ENCODE assay signal across 10 cellular contexts in genomic region chr13:45046445-45046844, GRCh38. TPM values are rescaled to one million over a fixed set of nuclear protein-coding genes. Genes with fewer than 3 reads are reported as not detected.
DNase-seq lines count a peak whose midpoint lies in the region; ATAC-seq and TF ChIP-seq lines count a peak whose summit lies in the region.
"Had no signal": no experiment of that assay in that cellular context is flagged by ENCODE, and none has a peak within 500 bp of the region (broad histone marks: within the 10 kb centered on the region; RNA-seq: fewer than 3 reads in every experiment).

No MANE protein-coding gene starts in this region.

- WGBS in suprapubic skin: 75% methylated on average over 4 of the region's 4 CpGs

- H3K27ac ChIP-seq in suprapubic skin: no peak overlapping the region

- peaks cover 13% of the 10 kb centered on the region for H3K4me1 Mint-ChIP-seq in activated naive CD4-positive, alpha-beta T cell treated with anti-CD3 and anti-CD28 coated beads, Interleukin-2, amount 50 U/mL, for 24 hours
- peaks cover 15% of the 10 kb centered on the region for H3K4me1 Mint-ChIP-seq in activated naive CD8-positive, alpha-beta T cell treated with anti-CD3 and anti-CD28 coated beads, Interleukin-2, amount 10 ng/mL, durations not matched to agents 7 days and 5 days

- no peaks in the 10 kb centered on the region for H3K27me3 ChIP-seq in suprapubic skin

- peak overlapping the region; percentile 42 for H3K4me3 ChIP-seq in suprapubic skin
- H3K4me3 ChIP-seq: lung had no signal

- no peak for TF ChIP-seq POLR2A in suprapubic skin (IDR thresholded peaks at IDR 0.05)

- TF ChIP-seq CTCF in suprapubic skin (IDR thresholded peaks at IDR 0.05): no peak

- no peak overlapping the region for H3K27ac Mint-ChIP-seq in activated naive CD4-positive, alpha-beta T cell treated with anti-CD3 and anti-CD28 coated beads, Interleukin-2, amount 50 U/mL, for 24 hours
- no peak overlapping the region for H3K27ac Mint-ChIP-seq in activated naive CD8-positive, alpha-beta T cell treated with anti-CD3 and anti-CD28 coated beads, Interleukin-2, amount 10 ng/mL, durations not matched to agents 7 days and 5 days

- H3K4me1 ChIP-seq in suprapubic skin: peaks cover 12% of the 10 kb centered on the region

- ATAC-seq in activated naive CD8-positive, alpha-beta T cell treated with anti-CD3 and anti-CD28 coated beads, Interleukin-2, amount 10 ng/mL, durations not matched to agents 7 days and 5 days (ENCODE audit: low read depth): no peak
- ATAC-seq in left lobe of liver (peak; percentile 32), GM21528 (IDR thresholded peaks at IDR 0.05; ENCODE audit: low FRiP score, unreplicated experiment) (no peak)

- no peaks in the 10 kb centered on the region for H3K36me3 Mint-ChIP-seq in activated naive CD4-positive, alpha-beta T cell treated with anti-CD3 and anti-CD28 coated beads, Interleukin-2, amount 50 U/mL, for 24 hours
- no peaks in the 10 kb centered on the region for H3K36me3 Mint-ChIP-seq in activated naive CD8-positive, alpha-beta T cell treated with anti-CD3 and anti-CD28 coated beads, Interleukin-2, amount 10 ng/mL, durations not matched to agents 7 days and 5 days

- H3K36me3 ChIP-seq in suprapubic skin: no peaks in the 10 kb centered on the region

- H3K9me3 ChIP-seq in suprapubic skin: no peaks in the 10 kb centered on the region

- DNase-seq in activated naive CD4-positive, alpha-beta T cell (lab: John Stamatoyannopoulos, UW): no peak
- DNase-seq in activated naive CD8-positive, alpha-beta T cell treated with anti-CD3 and anti-CD28 coated beads, Interleukin-2, amount 10 ng/mL, durations not matched to agents 7 days and 5 days: no peak
- no peak for DNase-seq in left lobe of liver (ENCODE audit: low spot score)
- DNase-seq in suprapubic skin (ENCODE audit: low spot score in 2 of 2): no peak
- DNase-seq in KG1 (lab: John Stamatoyannopoulos, UW): no peak
- no peak for DNase-seq in RKO (ENCODE audit: low spot score)
- DNase-seq: T-helper 9 cell had no signal

- H3K9me3 Mint-ChIP-seq in activated naive CD4-positive, alpha-beta T cell treated with anti-CD3 and anti-CD28 coated beads, Interleukin-2, amount 50 U/mL, for 24 hours: no peaks in the 10 kb centered on the region
- H3K9me3 Mint-ChIP-seq in activated naive CD8-positive, alpha-beta T cell treated with anti-CD3 and anti-CD28 coated beads, Interleukin-2, amount 10 ng/mL, durations not matched to agents 7 days and 5 days: no peaks in the 10 kb centered on the region

- H3K4me3 Mint-ChIP-seq in activated naive CD4-positive, alpha-beta T cell treated with anti-CD3 and anti-CD28 coated beads, Interleukin-2, amount 50 U/mL, for 24 hours: peak overlapping the region; percentile 81
- H3K4me3 Mint-ChIP-seq in activated naive CD8-positive, alpha-beta T cell treated with anti-CD3 and anti-CD28 coated beads, Interleukin-2, amount 10 ng/mL, durations not matched to agents 7 days and 5 days: peak overlapping the region; percentile 82

- peaks cover 6% of the 10 kb centered on the region for H3K27me3 Mint-ChIP-seq in activated naive CD4-positive, alpha-beta T cell treated with anti-CD3 and anti-CD28 coated beads, Interleukin-2, amount 50 U/mL, for 24 hours
- H3K27me3 Mint-ChIP-seq in activated naive CD8-positive, alpha-beta T cell treated with anti-CD3 and anti-CD28 coated beads, Interleukin-2, amount 10 ng/mL, durations not matched to agents 7 days and 5 days: peaks cover 11% of the 10 kb centered on the region

- POLR2A ChIA-PET in activated naive CD8-positive, alpha-beta T cell treated with anti-CD3 and anti-CD28 coated beads, Interleukin-2, amount 10 ng/mL, durations not matched to agents 7 days and 5 days (lab: Charles Lee): interaction anchor here (0.5 to 0.8 kb wide), 2 partner anchors 182 to 251 kb away, joined by 3 read pairs; no protein-coding TSS in a partner anchor

- TF ChIP-seq EP300 in suprapubic skin (IDR thresholded peaks at IDR 0.05): no peak

RNA-seq across cellular contexts. Expression of gene GPALPP1, which starts 57.1 kb away (rescaled TPM):
- total RNA-seq in activated naive CD8-positive, alpha-beta T cell treated with anti-CD3 and anti-CD28 coated beads, Interleukin-2, amount 10 ng/mL, durations not matched to agents 7 days and 5 days: 10 to 100 TPM; 34.0 to 35.0 TPM
- total RNA-seq in left lobe of liver (7.4 TPM), suprapubic skin (10 to 100 TPM; 17.0 to 33.5 (median 28.6) TPM)

RNA-seq across cellular contexts. Expression of gene NUFIP1, which starts 57.2 kb away (rescaled TPM):
- total RNA-seq in activated naive CD8-positive, alpha-beta T cell treated with anti-CD3 and anti-CD28 coated beads, Interleukin-2, amount 10 ng/mL, durations not matched to agents 7 days and 5 days: 1 to 10 TPM; 5.1 TPM
- 1.6 TPM for total RNA-seq in left lobe of liver
- 1 to 10 TPM; 3.2 to 5.0 (median 4.2) TPM for total RNA-seq in suprapubic skin
